Comparison of ENCODE assay signal across 14 cellular contexts in the genomic region with DNA sequence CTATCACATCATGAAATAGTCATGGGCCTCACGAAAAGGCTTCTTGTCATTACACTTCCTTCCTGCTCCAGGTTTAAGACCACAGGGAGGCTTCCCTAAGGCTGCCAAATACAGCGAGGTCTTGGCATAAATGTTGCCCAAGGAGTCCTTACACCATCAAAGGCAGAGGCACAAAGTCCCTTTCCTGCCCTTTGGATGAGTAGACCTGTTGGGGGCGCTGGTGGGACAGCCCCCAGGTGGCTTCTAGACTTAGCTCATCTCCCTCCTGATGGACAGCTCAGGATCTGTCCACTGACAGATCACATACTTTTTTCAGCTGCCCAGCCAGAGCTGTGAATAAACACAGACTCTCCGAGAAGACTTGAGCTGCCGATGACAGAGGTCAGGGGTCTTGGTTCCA. TPM values are rescaled to one million over a fixed set of nuclear protein-coding genes. Genes with fewer than 3 reads are reported as not detected.
DNase-seq lines count a peak whose midpoint lies in the region; ATAC-seq lines count a peak whose summit lies in the region.
"Had no signal": no experiment of that assay in that cellular context is flagged by ENCODE, and none has a peak within 500 bp of the region (broad histone marks: within the 10 kb centered on the region; RNA-seq: fewer than 3 reads in every experiment).

No MANE protein-coding gene starts in this region.

- peaks cover 9% of the 10 kb centered on the region for H3K4me1 Mint-ChIP-seq in activated naive CD8-positive, alpha-beta T cell treated with anti-CD3 and anti-CD28 coated beads for 36 hours

- no peak for ATAC-seq in GM19023 (IDR thresholded peaks at IDR 0.05; ENCODE audit: unreplicated experiment)
- ATAC-seq in HG03460 (IDR thresholded peaks at IDR 0.05; ENCODE audit: unreplicated experiment) = no peak
- ATAC-seq: T-helper 17 cell had no signal

- H3K4me3 Mint-ChIP-seq in activated naive CD8-positive, alpha-beta T cell treated with anti-CD3 and anti-CD28 coated beads for 36 hours = no peak overlapping the region
- H3K4me3 Mint-ChIP-seq: CD4-positive, alpha-beta T cell; T-helper 17 cell had no signal

- H3K27ac Mint-ChIP-seq in activated naive CD8-positive, alpha-beta T cell treated with anti-CD3 and anti-CD28 coated beads for 36 hours = no peak overlapping the region
- H3K27ac Mint-ChIP-seq: CD4-positive, alpha-beta T cell; T-helper 17 cell had no signal

- no peaks in the 10 kb centered on the region for H3K9me3 Mint-ChIP-seq in activated naive CD8-positive, alpha-beta T cell treated with anti-CD3 and anti-CD28 coated beads for 36 hours
- H3K9me3 Mint-ChIP-seq: CD4-positive, alpha-beta T cell had no signal

- no peaks in the 10 kb centered on the region for H3K27me3 Mint-ChIP-seq in activated naive CD8-positive, alpha-beta T cell treated with anti-CD3 and anti-CD28 coated beads for 36 hours
- H3K27me3 Mint-ChIP-seq: CD4-positive, alpha-beta T cell; T-helper 17 cell had no signal

- H3K36me3 Mint-ChIP-seq in activated naive CD8-positive, alpha-beta T cell treated with anti-CD3 and anti-CD28 coated beads for 36 hours = no peaks in the 10 kb centered on the region

- DNase-seq in AML-193 (lab: John Stamatoyannopoulos, UW) (peak; percentile 71 to 72), HCEC 1CT (peak; percentile 11), SIG-M5 (lab: John Stamatoyannopoulos, UW) (peak; percentile 11), iPS-NIHi7 (ENCODE audit: extremely low spot score) (peak; percentile 77), NCI-H524 treated with DMSO at 0.1 percent for 48 hours (lab: John Stamatoyannopoulos, UW) (no peak)
- DNase-seq in activated naive CD8-positive, alpha-beta T cell treated with anti-CD3 and anti-CD28 coated beads for 36 hours = no peak
- DNase-seq: activated effector memory CD4-positive, alpha-beta T cell treated with Interleukin-2 at 50 U/mL for 16 hours; CD4-positive, alpha-beta T cell; effector CD4-positive, alpha-beta T cell; NCI-H1092 treated with DMSO at 0.1 percent for 48 hours; stomach; T-helper 17 cell had no signal

RNA-seq across cellular contexts. Expression of a gene that starts 15.5 kb away (rescaled TPM):
- 1 to 10 TPM; 3.8 to 3.9 TPM for total RNA-seq in activated naive CD8-positive, alpha-beta T cell treated with anti-CD3 and anti-CD28 coated beads for 36 hours

Comparison
In these comparisons a context has a peak if more than half of its experiments do, and no peak if none do; other contexts are left out.
1. DNase-seq: peak in AML-193 (2 of 2), HCEC 1CT (single experiment), SIG-M5 (single experiment) and iPS-NIHi7 (single experiment); none in activated naive CD8-positive, alpha-beta T cell treated with anti-CD3 and anti-CD28 coated beads for 36 hours (single experiment) and NCI-H524 treated with DMSO at 0.1 percent for 48 hours (single experiment).